Comparison of ENCODE assay signal across 13 cellular contexts in the genomic region with DNA sequence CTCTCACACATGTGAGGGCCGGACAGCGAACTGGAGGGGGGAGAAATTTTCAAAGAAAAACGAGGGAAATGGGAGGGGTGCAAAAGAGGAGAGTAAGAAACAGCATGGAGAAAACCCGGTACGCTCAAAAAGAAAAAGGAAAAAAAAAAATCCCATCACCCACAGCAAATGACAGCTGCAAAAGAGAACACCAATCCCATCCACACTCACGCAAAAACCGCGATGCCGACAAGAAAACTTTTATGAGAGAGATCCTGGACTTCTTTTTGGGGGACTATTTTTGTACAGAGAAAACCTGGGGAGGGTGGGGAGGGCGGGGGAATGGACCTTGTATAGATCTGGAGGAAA. TPM values are rescaled to one million over a fixed set of nuclear protein-coding genes. Genes with fewer than 3 reads are reported as not detected.
DNase-seq lines count a peak whose midpoint lies in the region; ATAC-seq and TF ChIP-seq lines count a peak whose summit lies in the region.
"Had no signal": no experiment of that assay in that cellular context is flagged by ENCODE, and none has a peak within 500 bp of the region (broad histone marks: within the 10 kb centered on the region; RNA-seq: fewer than 3 reads in every experiment).

No MANE protein-coding gene starts in this region.

- no peak overlapping the region for H3K27ac ChIP-seq in DOHH2 (ENCODE audit: low read depth, low read length)
- H3K27ac ChIP-seq in Karpas-422 (ENCODE audit: low read length): no peak overlapping the region
- H3K27ac ChIP-seq in ascending aorta: no peak overlapping the region
- H3K27ac ChIP-seq: skin epidermis had no signal

- H3K27me3 Mint-ChIP-seq in chondrocyte (ENCODE audit: low read depth) (peaks cover 56% of the 10 kb centered on the region), nephron (ENCODE audit: low read depth) (peaks cover 2% of the 10 kb centered on the region)

- H3K36me3 ChIP-seq in DOHH2 (ENCODE audit: control insufficient read depth, low read length): no peaks in the 10 kb centered on the region
- no peaks in the 10 kb centered on the region for H3K36me3 ChIP-seq in Karpas-422 (ENCODE audit: insufficient read depth, low read length)
- H3K36me3 ChIP-seq in ascending aorta: no peaks in the 10 kb centered on the region

- H3K27me3 ChIP-seq in DOHH2 (ENCODE audit: control insufficient read depth, low read length) (peaks cover 81% of the 10 kb centered on the region), Karpas-422 (ENCODE audit: low read length) (no peaks in the 10 kb centered on the region), ascending aorta (peaks cover 40% of the 10 kb centered on the region)

- H3K9me3 Mint-ChIP-seq in chondrocyte (ENCODE audit: low read depth) (no peaks in the 10 kb centered on the region), nephron (no peaks in the 10 kb centered on the region)

- peaks cover 31% of the 10 kb centered on the region for H3K4me1 ChIP-seq in DOHH2 (ENCODE audit: control insufficient read depth, low read length)
- peaks cover 48% of the 10 kb centered on the region for H3K4me1 ChIP-seq in Karpas-422 (ENCODE audit: low read length)
- H3K4me1 ChIP-seq in ascending aorta: peaks cover 0 to 22% of the 10 kb centered on the region in 2 donors

- H3K27ac Mint-ChIP-seq in chondrocyte (ENCODE audit: unreplicated experiment) (peak overlapping the region; percentile 82), nephron (peak overlapping the region in 1 of 3 experiments; percentile 42)

- no peak overlapping the region for H2AFZ ChIP-seq in Karpas-422 (ENCODE audit: low read length)

- H3K4me1 Mint-ChIP-seq in chondrocyte (ENCODE audit: low read depth) (peaks cover 25% of the 10 kb centered on the region), nephron (peaks cover 10% of the 10 kb centered on the region)

- H3K9me3 ChIP-seq in DOHH2 (ENCODE audit: control insufficient read depth, insufficient read depth, low read length) (no peaks in the 10 kb centered on the region), Karpas-422 (ENCODE audit: low read length) (no peaks in the 10 kb centered on the region), ascending aorta (no peaks in the 10 kb centered on the region)

- peak overlapping the region; percentile 48 for H3K4me2 ChIP-seq in DOHH2 (ENCODE audit: low read length)
- H3K4me2 ChIP-seq in Karpas-422 (ENCODE audit: low read depth, low read length, poor library complexity, severe bottlenecking): peak overlapping the region; percentile 58

- DNase-seq in Karpas-422 (no peak), chondrocyte (ENCODE audit: low spot score) (no peak), superior temporal gyrus (ENCODE audit: extremely low spot score) (no peak), ascending aorta (ENCODE audit: low spot score in 2 of 2) (no peak), NCI-H774 (lab: John Stamatoyannopoulos, UW) (no peak)
- DNase-seq: stimulated activated CD8-positive, alpha-beta memory T cell treated with anti-CD3 and anti-CD28 coated beads, Interleukin-4, amount 100 ng/mL, for 48 hours had no signal

- intact Hi-C loops in ascending aorta (cut with DNase I): no loop called here

- no peaks in the 10 kb centered on the region for H3K79me2 ChIP-seq in DOHH2 (ENCODE audit: control insufficient read depth, low read length)
- no peaks in the 10 kb centered on the region for H3K79me2 ChIP-seq in Karpas-422 (ENCODE audit: low read length)

- 0 out of 2 replicates have a peak, but pooled peaks cover 7% of the 10 kb centered on the region for H3F3A ChIP-seq in DOHH2 (ENCODE audit: control insufficient read depth, insufficient read depth)

- no peaks in the 10 kb centered on the region for H3K9me2 ChIP-seq in DOHH2 (replicated peaks; ENCODE audit: control insufficient read depth, low read length)
- no peaks in the 10 kb centered on the region for H3K9me2 ChIP-seq in Karpas-422 (replicated peaks; ENCODE audit: insufficient read depth, low read length)

- ATAC-seq in HG02885 (IDR thresholded peaks at IDR 0.05; ENCODE audit: poor library complexity, unreplicated experiment): no peak

- no peak overlapping the region for H3K9ac ChIP-seq in Karpas-422 (ENCODE audit: low read length)

- no peaks in the 10 kb centered on the region for H4K20me1 ChIP-seq in DOHH2 (ENCODE audit: control insufficient read depth, insufficient read depth, low read depth, low read length)
- H4K20me1 ChIP-seq in Karpas-422 (ENCODE audit: insufficient read depth, low read depth, low read length): no peaks in the 10 kb centered on the region

- peak overlapping the region; percentile 65 for H3K4me3 ChIP-seq in DOHH2 (ENCODE audit: low read length)
- no peak overlapping the region for H3K4me3 ChIP-seq in Karpas-422 (ENCODE audit: low read length)
- no peak overlapping the region for H3K4me3 ChIP-seq in ascending aorta

- TF ChIP-seq CTCF in DOHH2 (IDR thresholded peaks at IDR 0.05; ENCODE audit: low read depth, low read length, poor library complexity, severe bottlenecking): no peak
- TF ChIP-seq CTCF in chondrocyte (IDR thresholded peaks at IDR 0.05): no peak
- TF ChIP-seq CTCF in nephron (IDR thresholded peaks at IDR 0.05; ENCODE audit: unreplicated experiment in 3 of 3): no peak
- no peak for TF ChIP-seq CTCF in ascending aorta (IDR thresholded peaks at IDR 0.05)

- no peaks in the 10 kb centered on the region for H3K36me3 Mint-ChIP-seq in chondrocyte (ENCODE audit: low read depth)
- no peaks in the 10 kb centered on the region for H3K36me3 Mint-ChIP-seq in nephron (ENCODE audit: low read depth)

- peak overlapping the region; percentile 76 for H3K4me3 Mint-ChIP-seq in chondrocyte (ENCODE audit: unreplicated experiment)
- H3K4me3 Mint-ChIP-seq in nephron: peak overlapping the region; percentile 82 to 90 (median 84)

RNA-seq across cellular contexts. Expression of a gene that starts 1.5 kb away (rescaled TPM):
- 0.51 and 0.63 TPM in 2 replicates for total RNA-seq in Karpas-422 (2014; rRNA removed; shearing (Covaris generic); ENCODE audit: low replicate concordance)
- total RNA-seq in chondrocyte: 0.79 to 3.3 TPM (median 1.3 TPM) in 3 replicates
- 2.0 TPM for total RNA-seq in ascending aorta
- total RNA-seq: activated CD8-positive, alpha-beta memory T cell treated with anti-CD3 and anti-CD28 coated beads for 36 hours; glomerular endothelial cell; HepG2 had no signal
